19 cellular contexts compared by ENCODE assay signal in the genomic region with DNA sequence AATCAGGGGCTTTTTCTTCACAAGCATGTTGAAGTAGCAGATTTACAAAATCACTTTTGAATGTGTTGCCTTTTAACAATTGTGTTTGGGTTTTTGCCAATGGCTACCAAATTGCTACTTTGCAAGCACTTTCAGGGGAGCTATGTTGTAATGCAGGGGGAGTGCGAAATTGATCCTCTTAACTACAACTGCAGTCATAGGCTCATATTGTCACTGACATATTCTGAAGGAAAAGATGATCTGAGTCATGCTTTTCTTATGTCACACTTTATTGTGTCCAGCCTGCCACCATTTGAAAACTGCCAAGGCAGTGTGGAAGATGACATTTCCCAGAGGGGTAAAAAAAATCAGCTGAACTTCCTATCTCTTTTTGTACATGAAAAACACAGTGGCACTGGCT.
A peak's percentile ranks its signal among the peaks of the same experiment; 100 is the strongest.
DNase-seq lines count a peak whose midpoint lies in the region; ATAC-seq, FAIRE-seq and TF ChIP-seq lines count a peak whose summit lies in the region.
"Had no signal": no experiment of that assay in that cellular context is flagged by ENCODE, and none has a peak within 500 bp of the region (broad histone marks: within the 10 kb centered on the region; RNA-seq: fewer than 3 reads in every experiment).

No MANE protein-coding gene starts in this region.

- no peak for TF ChIP-seq POLR2A in GM12891 (IDR thresholded peaks at IDR 0.05; ENCODE audit: low read depth, low read length)
- no peak for TF ChIP-seq POLR2A in GM18505 (IDR thresholded peaks at IDR 0.05; ENCODE audit: borderline replicate concordance, extremely low read depth, insufficient read depth, insufficient read length)

- no peak for TF ChIP-seq CTCF in heart right ventricle (IDR thresholded peaks at IDR 0.05)

- WGBS in heart right ventricle, 2 donors, result 88 to 94% methylated on average over 1 of the region's 1 CpG

- H3K4me3 ChIP-seq in heart right ventricle, result no peak overlapping the region
- H3K4me3 ChIP-seq: SJCRH30 had no signal

- DNase-seq in GM12891 (ENCODE audit: insufficient read length, low spot score) (no peak), NCI-H2227 (lab: John Stamatoyannopoulos, UW; ENCODE audit: unreplicated experiment) (peak; percentile 72), medulla oblongata (ENCODE audit: extremely low spot score) (peak; percentile 8), heart right ventricle (no peak)
- DNase-seq: BE2C; CD4-positive, alpha-beta T cell; H7; NCI-H146; NCI-H2081; NCI-H526 treated with DMSO at 0.1 percent for 48 hours; PC-3; SJCRH30; T-helper 17 cell had no signal

- no peak overlapping the region for H3K27ac ChIP-seq in heart right ventricle
- H3K27ac ChIP-seq: HL-60, SJCRH30 had no signal

- intact Hi-C loops in heart right ventricle (cut with DNase I), result no loop called here

- H3K9me3 ChIP-seq in heart right ventricle, result no peaks in the 10 kb centered on the region
- H3K9me3 ChIP-seq: BE2C, SJCRH30 had no signal

- no peaks in the 10 kb centered on the region for H3K27me3 ChIP-seq in heart right ventricle
- H3K27me3 ChIP-seq: BE2C, SJCRH30 had no signal

- FAIRE-seq in GM12891 (lab: Jason Lieb, UNC), result peak; percentile 5
- FAIRE-seq: HTR-8/SVneo had no signal

- H3K36me3 ChIP-seq in heart right ventricle, result peaks cover 0 to 51% (median 0%) of the 10 kb centered on the region in 9 donors
- H3K36me3 ChIP-seq: BE2C, SJCRH30 had no signal

- ATAC-seq in GM21528 (IDR thresholded peaks at IDR 0.05; ENCODE audit: low FRiP score, unreplicated experiment) (peak; percentile 27), GM21576 (IDR thresholded peaks at IDR 0.05; ENCODE audit: unreplicated experiment) (no peak), heart right ventricle (no peak), GM18505 (IDR thresholded peaks at IDR 0.05; ENCODE audit: unreplicated experiment) (no peak), GM18520 (IDR thresholded peaks at IDR 0.05; ENCODE audit: unreplicated experiment) (no peak)
- ATAC-seq: PC-3, T-helper 17 cell had no signal

- no peaks in the 10 kb centered on the region for H3K4me1 ChIP-seq in heart right ventricle
- H3K4me1 ChIP-seq: BE2C, SJCRH30 had no signal

TF ChIP-seq in GM12891, 5 proteins besides CTCF, POLR2A, EP300 and RAD21:
- no peak for TF ChIP-seq PAX5 (IDR thresholded peaks at IDR 0.05; ENCODE audit: insufficient read depth, low read length, severe bottlenecking)
- TF ChIP-seq POU2F2 (IDR thresholded peaks at IDR 0.05; ENCODE audit: low read depth, low read length), result no peak
- TF ChIP-seq TAF1 (IDR thresholded peaks at IDR 0.05; ENCODE audit: low read depth, low read length), result no peak
- no peak for TF ChIP-seq POLR2AphosphoS5 (IDR thresholded peaks at IDR 0.05; ENCODE audit: low read depth, low read length)
- no peak for TF ChIP-seq SPI1 (IDR thresholded peaks at IDR 0.05; ENCODE audit: low read depth, low read length)

Comparison
In these comparisons a context has a peak if more than half of its experiments do, and no peak if none do; other contexts are left out.
1. DNase-seq: peak in NCI-H2227 (single experiment) and medulla oblongata (single experiment); none in GM12891 (single experiment) and heart right ventricle (0 of 2).